In the genomic region with DNA sequence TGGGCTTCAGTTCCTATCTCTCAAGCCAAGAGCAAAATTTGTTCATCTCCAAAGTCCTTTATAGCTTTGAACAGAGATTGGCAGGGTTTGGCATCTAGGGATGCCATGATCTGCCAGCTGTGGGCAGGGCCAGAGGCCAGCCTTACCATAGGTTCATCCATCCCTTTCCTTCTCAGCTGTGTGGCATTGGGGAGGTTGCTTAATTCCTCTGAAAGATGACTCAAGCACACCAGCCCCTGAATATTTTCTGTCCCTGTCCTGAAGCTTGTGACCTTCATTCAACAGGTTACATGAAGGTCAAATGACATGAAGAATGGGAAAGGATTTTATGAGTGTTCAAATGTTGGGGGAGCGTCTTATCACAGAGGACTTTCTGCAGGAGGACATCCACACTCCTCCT, we compare ENCODE assay signal across 2 cellular contexts.
A peak's percentile ranks its signal among the peaks of the same experiment; 100 is the strongest.
TF ChIP-seq lines count a peak whose summit lies in the region.

No MANE protein-coding gene starts in this region.

TF ChIP-seq in K562, 482 proteins besides CTCF, POLR2A, EP300 and RAD21:
- 0 out of 2 replicates have a peak, but pooled peaks have one; percentile 39 for TF ChIP-seq ESRRA (IDR thresholded peaks at IDR 0.05; ENCODE audit: borderline replicate concordance, low read depth)
- no peak for TF ChIP-seq RFX1 (IDR thresholded peaks at IDR 0.05)

TF ChIP-seq in liver, 16 proteins besides CTCF, POLR2A, EP300 and RAD21:
- TF ChIP-seq HNF4A (conservative IDR thresholded peaks at IDR 0.05) (peak; percentile 6 to 14), RXRA (IDR thresholded peaks at IDR 0.05) (peak in 1 of 2 donors; percentile 56), HNF4G (IDR thresholded peaks at IDR 0.05) (no peak), JUND (IDR thresholded peaks at IDR 0.05) (no peak), SP1 (IDR thresholded peaks at IDR 0.05) (no peak)
- TF ChIP-seq, protein P1, sequence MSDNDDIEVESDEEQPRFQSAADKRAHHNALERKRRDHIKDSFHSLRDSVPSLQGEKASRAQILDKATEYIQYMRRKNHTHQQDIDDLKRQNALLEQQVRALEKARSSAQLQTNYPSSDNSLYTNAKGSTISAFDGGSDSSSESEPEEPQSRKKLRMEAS (IDR thresholded peaks at IDR 0.05), result no peak
- TF ChIP-seq, protein P2, sequence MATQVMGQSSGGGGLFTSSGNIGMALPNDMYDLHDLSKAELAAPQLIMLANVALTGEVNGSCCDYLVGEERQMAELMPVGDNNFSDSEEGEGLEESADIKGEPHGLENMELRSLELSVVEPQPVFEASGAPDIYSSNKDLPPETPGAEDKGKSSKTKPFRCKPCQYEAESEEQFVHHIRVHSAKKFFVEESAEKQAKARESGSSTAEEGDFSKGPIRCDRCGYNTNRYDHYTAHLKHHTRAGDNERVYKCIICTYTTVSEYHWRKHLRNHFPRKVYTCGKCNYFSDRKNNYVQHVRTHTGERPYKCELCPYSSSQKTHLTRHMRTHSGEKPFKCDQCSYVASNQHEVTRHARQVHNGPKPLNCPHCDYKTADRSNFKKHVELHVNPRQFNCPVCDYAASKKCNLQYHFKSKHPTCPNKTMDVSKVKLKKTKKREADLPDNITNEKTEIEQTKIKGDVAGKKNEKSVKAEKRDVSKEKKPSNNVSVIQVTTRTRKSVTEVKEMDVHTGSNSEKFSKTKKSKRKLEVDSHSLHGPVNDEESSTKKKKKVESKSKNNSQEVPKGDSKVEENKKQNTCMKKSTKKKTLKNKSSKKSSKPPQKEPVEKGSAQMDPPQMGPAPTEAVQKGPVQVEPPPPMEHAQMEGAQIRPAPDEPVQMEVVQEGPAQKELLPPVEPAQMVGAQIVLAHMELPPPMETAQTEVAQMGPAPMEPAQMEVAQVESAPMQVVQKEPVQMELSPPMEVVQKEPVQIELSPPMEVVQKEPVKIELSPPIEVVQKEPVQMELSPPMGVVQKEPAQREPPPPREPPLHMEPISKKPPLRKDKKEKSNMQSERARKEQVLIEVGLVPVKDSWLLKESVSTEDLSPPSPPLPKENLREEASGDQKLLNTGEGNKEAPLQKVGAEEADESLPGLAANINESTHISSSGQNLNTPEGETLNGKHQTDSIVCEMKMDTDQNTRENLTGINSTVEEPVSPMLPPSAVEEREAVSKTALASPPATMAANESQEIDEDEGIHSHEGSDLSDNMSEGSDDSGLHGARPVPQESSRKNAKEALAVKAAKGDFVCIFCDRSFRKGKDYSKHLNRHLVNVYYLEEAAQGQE (IDR thresholded peaks at IDR 0.05), result no peak
- TF ChIP-seq, protein P3, sequence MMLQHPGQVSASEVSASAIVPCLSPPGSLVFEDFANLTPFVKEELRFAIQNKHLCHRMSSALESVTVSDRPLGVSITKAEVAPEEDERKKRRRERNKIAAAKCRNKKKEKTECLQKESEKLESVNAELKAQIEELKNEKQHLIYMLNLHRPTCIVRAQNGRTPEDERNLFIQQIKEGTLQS (IDR thresholded peaks at IDR 0.05), result peak; percentile 25
